ENCODE assay signal across 11 cellular contexts in the genomic region with DNA sequence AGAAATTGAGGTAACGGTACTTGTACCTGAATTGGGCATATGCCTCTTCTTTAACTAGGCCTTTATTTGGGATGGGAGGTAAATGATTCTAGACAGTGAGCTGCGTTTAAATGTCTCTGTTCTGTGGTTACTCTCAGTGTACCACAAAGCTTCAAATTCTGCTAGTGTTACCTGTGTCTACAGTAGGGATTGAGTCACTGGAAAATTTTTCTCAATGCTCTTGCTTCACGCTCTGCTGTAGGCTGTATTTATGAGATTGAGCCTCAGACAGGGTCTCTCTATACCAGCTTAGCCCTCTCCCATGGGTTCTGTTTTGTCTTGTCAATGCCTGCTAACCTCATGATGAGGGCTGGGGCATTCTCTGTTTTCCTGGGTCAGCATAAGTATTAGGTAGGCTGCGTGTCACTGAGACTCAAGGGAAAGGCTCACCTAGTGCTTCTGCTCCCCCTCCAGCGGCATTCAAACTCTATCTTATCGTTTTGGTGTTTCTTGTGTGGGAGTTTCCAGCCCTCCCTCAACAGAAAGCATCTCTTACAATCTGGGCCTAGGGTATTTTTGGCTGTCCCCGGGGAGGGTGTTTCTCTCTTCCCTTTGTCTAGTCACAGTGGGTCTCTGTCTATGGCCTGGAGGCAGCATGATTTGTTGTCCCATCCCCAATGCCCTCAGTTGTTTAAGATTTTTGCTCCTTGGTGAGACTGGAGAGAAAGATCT.
A peak's percentile ranks its signal among the peaks of the same experiment; 100 is the strongest.
DNase-seq lines count a peak whose midpoint lies in the region; ATAC-seq and TF ChIP-seq lines count a peak whose summit lies in the region.
"Had no signal": no experiment of that assay in that cellular context is flagged by ENCODE, and none has a peak within 500 bp of the region (broad histone marks: within the 10 kb centered on the region; RNA-seq: fewer than 3 reads in every experiment).

No MANE protein-coding gene starts in this region.

- H3K9me3 Mint-ChIP-seq in activated T-cell treated with anti-CD3 and anti-CD28 coated beads, Interleukin-2, amount 50 U/mL, for 4 hours, result peaks cover 4% of the 10 kb centered on the region
- peaks cover 4 to 7% of the 10 kb centered on the region in 2 donors for H3K9me3 Mint-ChIP-seq in stimulated activated naive B cell treated with anti-CD40 and anti-IgM and Interleukin-4, amounts not matched to agents 10 μg/mL and 1 μg/mL and 100 μg/mL, for 72 hours

- no peak for DNase-seq in activated T-cell treated with anti-CD3 and anti-CD28 coated beads, Interleukin-2, amount 50 U/mL, for 4 hours
- DNase-seq in activated T-cell treated with anti-CD3 and anti-CD28 coated beads, Interleukin-2, amount 50 U/mL, for 1 hour, result no peak
- peak; percentile 72 for DNase-seq in stimulated activated naive B cell treated with anti-CD40 and anti-IgM and Interleukin-4, amounts not matched to agents 10 μg/mL and 1 μg/mL and 100 μg/mL, for 72 hours
- no peak for DNase-seq in prostate gland (ENCODE audit: low spot score)
- DNase-seq in HUDEP-2 (lab: John Stamatoyannopoulos, UW; ENCODE audit: unreplicated experiment in 76 of 76), result no peak
- DNase-seq in amygdala (lab: John Stamatoyannopoulos, UW), result no peak
- DNase-seq: GOT3, NCI-H510A treated with DMSO at 0.1 percent for 48 hours, SIG-M5 had no signal

- ATAC-seq in activated T-cell treated with anti-CD3 and anti-CD28 coated beads, Interleukin-2, amount 50 U/mL, for 4 hours, result peak; percentile 52 to 68
- ATAC-seq in GM21717 (IDR thresholded peaks at IDR 0.05; ENCODE audit: unreplicated experiment) (peak; percentile 69), HG03175 (IDR thresholded peaks at IDR 0.05; ENCODE audit: unreplicated experiment) (peak; percentile 45)
- peak; percentile 90 to 91 for ATAC-seq in stimulated activated naive B cell treated with anti-CD40 and anti-IgM and Interleukin-4, amounts not matched to agents 10 μg/mL and 1 μg/mL and 100 μg/mL, for 72 hours (replicated peaks)

- no peak overlapping the region for H3K27ac ChIP-seq in prostate gland

- H3K4me1 ChIP-seq in prostate gland (replicated peaks), result no peaks in the 10 kb centered on the region

- no peaks in the 10 kb centered on the region for H3K4me1 Mint-ChIP-seq in activated T-cell treated with anti-CD3 and anti-CD28 coated beads, Interleukin-2, amount 50 U/mL, for 4 hours (ENCODE audit: low read depth)
- peaks cover 21 to 23% of the 10 kb centered on the region in 2 donors for H3K4me1 Mint-ChIP-seq in stimulated activated naive B cell treated with anti-CD40 and anti-IgM and Interleukin-4, amounts not matched to agents 10 μg/mL and 1 μg/mL and 100 μg/mL, for 72 hours

- intact Hi-C loops in prostate gland (cut with DNase I), result no loop called here

- no peak for TF ChIP-seq POLR2A in prostate gland (IDR thresholded peaks at IDR 0.05)

- H3K27me3 Mint-ChIP-seq in activated T-cell treated with anti-CD3 and anti-CD28 coated beads, Interleukin-2, amount 50 U/mL, for 4 hours (ENCODE audit: low read depth), result peaks cover 4% of the 10 kb centered on the region
- H3K27me3 Mint-ChIP-seq in stimulated activated naive B cell treated with anti-CD40 and anti-IgM and Interleukin-4, amounts not matched to agents 10 μg/mL and 1 μg/mL and 100 μg/mL, for 72 hours, result peaks cover 0 to 7% of the 10 kb centered on the region in 2 donors

- no peaks in the 10 kb centered on the region for H3K9me3 ChIP-seq in prostate gland

- H3K4me3 Mint-ChIP-seq in activated T-cell treated with anti-CD3 and anti-CD28 coated beads, Interleukin-2, amount 50 U/mL, for 4 hours, result no peak overlapping the region
- peak overlapping the region; percentile 55 to 59 for H3K4me3 Mint-ChIP-seq in stimulated activated naive B cell treated with anti-CD40 and anti-IgM and Interleukin-4, amounts not matched to agents 10 μg/mL and 1 μg/mL and 100 μg/mL, for 72 hours

- no peaks in the 10 kb centered on the region for H3K36me3 Mint-ChIP-seq in activated T-cell treated with anti-CD3 and anti-CD28 coated beads, Interleukin-2, amount 50 U/mL, for 4 hours (ENCODE audit: insufficient read depth)
- H3K36me3 Mint-ChIP-seq in stimulated activated naive B cell treated with anti-CD40 and anti-IgM and Interleukin-4, amounts not matched to agents 10 μg/mL and 1 μg/mL and 100 μg/mL, for 72 hours, result no peaks in the 10 kb centered on the region

- no peak overlapping the region for H3K4me3 ChIP-seq in prostate gland

- no peaks in the 10 kb centered on the region for H3K36me3 ChIP-seq in prostate gland

- peak overlapping the region; percentile 94 for H3K27ac Mint-ChIP-seq in stimulated activated naive B cell treated with anti-CD40 and anti-IgM and Interleukin-4, amounts not matched to agents 10 μg/mL and 1 μg/mL and 100 μg/mL, for 72 hours

- 87% methylated on average over 7 of the region's 7 CpGs for WGBS in prostate gland

- no peak for TF ChIP-seq CTCF in prostate gland (IDR thresholded peaks at IDR 0.05)

- no peaks in the 10 kb centered on the region for H3K27me3 ChIP-seq in prostate gland (replicated peaks; ENCODE audit: insufficient read depth)
